Comparison of ENCODE assay signal across 11 cellular contexts in the genomic region with DNA sequence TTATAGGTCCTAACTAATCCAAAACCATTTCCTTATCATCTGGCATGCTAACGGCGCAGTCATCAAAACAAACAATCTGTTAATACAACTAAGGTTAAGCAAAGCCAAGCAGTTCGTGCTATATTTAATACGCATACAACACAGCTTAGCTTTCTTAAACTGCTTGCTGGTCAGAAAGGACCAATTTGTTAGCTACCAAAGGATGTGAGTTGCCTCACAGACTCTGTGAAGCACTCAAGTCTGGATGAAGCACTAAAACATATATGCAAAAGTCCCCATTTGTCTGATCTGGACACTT.
DNase-seq lines count a peak whose midpoint lies in the region; ATAC-seq and TF ChIP-seq lines count a peak whose summit lies in the region.
"Had no signal": no experiment of that assay in that cellular context is flagged by ENCODE, and none has a peak within 500 bp of the region (broad histone marks: within the 10 kb centered on the region; RNA-seq: fewer than 3 reads in every experiment).

No MANE protein-coding gene starts in this region.

- H3K4me1 Mint-ChIP-seq in activated T-cell treated with anti-CD3 and anti-CD28 coated beads, Interleukin-2, amount 50 U/mL, for 72 hours (ENCODE audit: low read depth): peaks cover 59% of the 10 kb centered on the region

- no peaks in the 10 kb centered on the region for H3K9me3 ChIP-seq in ectodermal cell (ENCODE audit: control insufficient read depth, low read length)
- H3K9me3 ChIP-seq in muscle layer of duodenum (ENCODE audit: control insufficient read depth in 1 of 2, low read length in 2 of 2): no peaks in the 10 kb centered on the region
- no peaks in the 10 kb centered on the region for H3K9me3 ChIP-seq in upper lobe of left lung
- no peaks in the 10 kb centered on the region for H3K9me3 ChIP-seq in ovary

- H3K27me3 Mint-ChIP-seq in activated T-cell treated with anti-CD3 and anti-CD28 coated beads, Interleukin-2, amount 50 U/mL, for 72 hours (ENCODE audit: low read depth): peaks cover 48% of the 10 kb centered on the region

- H3K9me3 Mint-ChIP-seq in activated T-cell treated with anti-CD3 and anti-CD28 coated beads, Interleukin-2, amount 50 U/mL, for 72 hours: no peaks in the 10 kb centered on the region
- H3K9me3 Mint-ChIP-seq: H9 had no signal

- peaks cover 0 to 2% of the 10 kb centered on the region in 2 donors for H3K36me3 Mint-ChIP-seq in activated T-cell treated with anti-CD3 and anti-CD28 coated beads, Interleukin-2, amount 50 U/mL, for 72 hours (ENCODE audit: insufficient read depth in 2 of 2)

- TF ChIP-seq EP300 in upper lobe of left lung (IDR thresholded peaks at IDR 0.05): no peak
- TF ChIP-seq EP300 in ovary (IDR thresholded peaks at IDR 0.05): no peak

- no peak for DNase-seq in activated T-cell treated with anti-CD3 and anti-CD28 coated beads, Interleukin-2, amount 50 U/mL, for 72 hours
- DNase-seq in activated T-cell treated with anti-CD3 and anti-CD28 coated beads, Interleukin-2, amount 50 U/mL, for 48 hours: no peak
- no peak for DNase-seq in upper lobe of left lung
- no peak for DNase-seq in ovary
- no peak for DNase-seq in MV-4-11 (lab: John Stamatoyannopoulos, UW)
- DNase-seq: AML-193 had no signal

- TF ChIP-seq POLR2A in upper lobe of left lung (IDR thresholded peaks at IDR 0.05): no peak
- no peak for TF ChIP-seq POLR2A in ovary (IDR thresholded peaks at IDR 0.05)

- intact Hi-C loops in ovary (cut with DNase I): loop anchor here in 1 of 4 donors (2.0 kb wide), 1 partner anchor 62 kb away; no protein-coding TSS in a partner anchor

- ATAC-seq in activated T-cell treated with anti-CD3 and anti-CD28 coated beads, Interleukin-2, amount 50 U/mL, for 72 hours (replicated peaks in 1 of 2): no peak
- ATAC-seq in upper lobe of left lung (ENCODE audit: low FRiP score in 2 of 2) (no peak), HG03521 (IDR thresholded peaks at IDR 0.05; ENCODE audit: unreplicated experiment) (no peak)

- peak overlapping the region; percentile 82 for H3K27ac Mint-ChIP-seq in activated T-cell treated with anti-CD3 and anti-CD28 coated beads, Interleukin-2, amount 50 U/mL, for 72 hours
- H3K27ac Mint-ChIP-seq: H9 had no signal

- 78 to 84% methylated on average over 4 of the region's 4 CpGs for WGBS in ectodermal cell, 2 experiments
- 48 to 52% methylated on average over 4 of the region's 4 CpGs for WGBS in upper lobe of left lung, 2 donors
- 7 to 24% (median 10%) methylated on average over 4 of the region's 4 CpGs for WGBS in ovary, 3 donors

- no peak for TF ChIP-seq CTCF in upper lobe of left lung (IDR thresholded peaks at IDR 0.05)
- TF ChIP-seq CTCF in ovary (IDR thresholded peaks at IDR 0.05): no peak

- H3K36me3 ChIP-seq in ectodermal cell (ENCODE audit: control insufficient read depth, insufficient read depth, low read length) (no peaks in the 10 kb centered on the region), muscle layer of duodenum (ENCODE audit: control insufficient read depth in 1 of 2, insufficient read depth in 2 of 2, low read length in 2 of 2) (no peaks in the 10 kb centered on the region), upper lobe of left lung (no peaks in the 10 kb centered on the region), ovary (no peaks in the 10 kb centered on the region)

- no peak overlapping the region for H3K4me3 ChIP-seq in ectodermal cell (ENCODE audit: insufficient read depth, low read depth, low read length)
- H3K4me3 ChIP-seq in muscle layer of duodenum (ENCODE audit: low read depth in 1 of 2, low read length in 2 of 2): peak overlapping the region in 1 of 2 donors; percentile 1
- peak overlapping the region in 2 of 4 donors; percentile 2 to 8 for H3K4me3 ChIP-seq in upper lobe of left lung
- no peak overlapping the region for H3K4me3 ChIP-seq in ovary

- H3K27ac ChIP-seq in ectodermal cell (ENCODE audit: insufficient read depth, low read depth, low read length, poor library complexity, severe bottlenecking) (peak overlapping the region; percentile 62), muscle layer of duodenum (ENCODE audit: low read length) (peak overlapping the region; percentile 50), upper lobe of left lung (peak overlapping the region; percentile 40 to 85 (median 69)), ovary (peak overlapping the region in 1 of 2 donors; percentile 55)
- H3K27ac ChIP-seq: KMS-11 had no signal

- H3K27me3 ChIP-seq in ectodermal cell (ENCODE audit: control insufficient read depth, insufficient read depth, low read length, poor library complexity, severe bottlenecking) (no peaks in the 10 kb centered on the region), muscle layer of duodenum (ENCODE audit: low read depth, low read length) (no peaks in the 10 kb centered on the region), upper lobe of left lung (no peaks in the 10 kb centered on the region), ovary (no peaks in the 10 kb centered on the region)

- H3K4me3 Mint-ChIP-seq in activated T-cell treated with anti-CD3 and anti-CD28 coated beads, Interleukin-2, amount 50 U/mL, for 72 hours: peak overlapping the region; percentile 33 to 73

- H3K4me1 ChIP-seq in ectodermal cell (ENCODE audit: control insufficient read depth, insufficient read depth, low read length) (peaks cover 50% of the 10 kb centered on the region), muscle layer of duodenum (ENCODE audit: control insufficient read depth in 1 of 2, insufficient read depth in 2 of 2, low read length in 2 of 2) (peaks cover 4 to 26% of the 10 kb centered on the region in 2 donors), upper lobe of left lung (peaks cover 31 to 68% (median 58%) of the 10 kb centered on the region in 4 donors), ovary (ENCODE audit: insufficient read depth) (peaks cover 17% of the 10 kb centered on the region)
